ENCODE assay signal across 8 cellular contexts in the genomic region with DNA sequence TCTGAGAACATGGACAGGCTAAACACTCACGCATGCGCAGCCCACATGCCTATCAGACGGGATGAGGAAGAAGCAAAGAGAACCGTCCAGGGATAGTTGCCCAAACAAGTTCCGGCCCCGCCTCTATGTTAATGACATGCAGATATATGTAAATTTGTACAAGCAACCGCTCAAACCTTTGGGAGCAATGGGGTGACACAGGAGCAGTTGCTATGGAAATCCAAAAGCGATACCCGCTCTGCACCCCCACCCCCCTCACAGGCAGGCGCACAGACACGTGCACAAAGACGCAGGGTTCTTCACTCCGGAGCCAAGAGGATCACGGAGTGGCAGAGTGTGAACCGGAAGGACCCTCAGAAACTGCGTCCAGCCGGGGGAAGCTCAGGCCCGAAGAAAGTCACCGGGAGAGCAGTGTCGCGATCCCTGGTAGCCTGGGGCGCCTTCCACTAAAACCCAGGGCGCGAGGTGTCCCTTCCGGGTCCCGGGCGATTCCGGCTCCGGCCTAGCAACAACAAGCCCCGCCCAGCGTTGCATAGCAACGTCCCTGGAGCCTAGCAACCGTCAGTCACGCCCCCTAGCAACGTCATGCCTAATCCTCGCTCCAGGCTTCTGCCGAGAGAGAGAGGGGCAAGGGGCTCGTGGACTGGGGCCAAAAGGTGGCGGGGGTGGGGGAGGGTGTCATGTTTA. TPM values are rescaled to one million over a fixed set of nuclear protein-coding genes. Genes with fewer than 3 reads are reported as not detected.
DNase-seq lines count a peak whose midpoint lies in the region; ATAC-seq, FAIRE-seq and TF ChIP-seq lines count a peak whose summit lies in the region.

No MANE protein-coding gene starts in this region.

- H3K27ac ChIP-seq in A549 (peak overlapping the region; percentile 94 to 95), liver (ENCODE audit: low read depth in 1 of 2, low read length in 2 of 2) (peak overlapping the region; percentile 5 to 61)

- no peak for TF ChIP-seq RAD21 in A549 (conservative IDR thresholded peaks at IDR 0.05 in 1 of 2, IDR thresholded peaks at IDR 0.05 in 1 of 2)
- no peak for TF ChIP-seq RAD21 in liver (IDR thresholded peaks at IDR 0.05)

- CTCF ChIA-PET in A549 (lab: Yijun Ruan, JAX), result interaction anchor here (0.8 to 18.6 kb wide), 34 partner anchors 9 to 394 kb away, joined by 3 to 242 read pairs (median 6); a partner anchor contains a TSS

- H3K36me3 ChIP-seq in liver (ENCODE audit: control insufficient read depth in 4 of 4, insufficient read depth in 3 of 4, low read depth in 1 of 4, low read length in 3 of 4), result no peaks in the 10 kb centered on the region

- peak; percentile 78 to 81 for ATAC-seq in A549
- peak; percentile 45 for ATAC-seq in GM18520 (IDR thresholded peaks at IDR 0.05; ENCODE audit: unreplicated experiment)
- peak; percentile 40 for ATAC-seq in HG03108 (IDR thresholded peaks at IDR 0.05; ENCODE audit: unreplicated experiment)

- DNase-seq in A549 (ENCODE audit: low read depth in 1 of 2, low spot score in 1 of 2) (peak; percentile 84 to 91), NCI-H526 treated with DMSO at 0.1 percent for 48 hours (lab: John Stamatoyannopoulos, UW) (peak; percentile 86), dermis blood vessel endothelial cell (peak; percentile 93)
- peak; percentile 73 to 89 for DNase-seq in activated CD4-positive, alpha-beta T cell treated with anti-CD3 and anti-CD28 coated beads, Interleukin-2, amount 50 U/mL, for 24 hours (ENCODE audit: low read depth in 1 of 2, low spot score in 1 of 2)
- peak; percentile 94 to 95 for DNase-seq in stimulated activated CD4-positive, alpha-beta T cell treated with anti-CD3 and anti-CD28 coated beads, Interleukin-2, amount 100 ng/mL, for 48 hours

- no peak for FAIRE-seq in A549 (lab: Jason Lieb, UNC)

- peaks cover 13% of the 10 kb centered on the region for H3K4me1 ChIP-seq in A549
- peaks cover 0 to 12% (median 6%) of the 10 kb centered on the region in 4 donors for H3K4me1 ChIP-seq in liver (ENCODE audit: control insufficient read depth in 4 of 4, insufficient read depth in 4 of 4, low read length in 3 of 4)

- WGBS in A549 (ENCODE audit: missing lambda C conversion rate), result 7% methylated on average over 13 of the region's 39 CpGs
- WGBS in liver, result 8% methylated on average over 39 of the region's 39 CpGs

- H3K9ac ChIP-seq in liver (ENCODE audit: low read depth in 1 of 2, low read length in 2 of 2), result no peak overlapping the region

- H3K9me3 ChIP-seq in A549, result no peaks in the 10 kb centered on the region
- no peaks in the 10 kb centered on the region for H3K9me3 ChIP-seq in liver (ENCODE audit: control insufficient read depth in 4 of 4, low read length in 3 of 4)

- peak overlapping the region; percentile 86 for H3K4me2 ChIP-seq in A549

- TF ChIP-seq POLR2A in A549 (IDR thresholded peaks at IDR 0.05; ENCODE audit: low read length), result peak; percentile 40

- TF ChIP-seq EP300 in A549 (IDR thresholded peaks at IDR 0.05), result no peak

- H3K4me3 ChIP-seq in A549 (peak overlapping the region; percentile 69), liver (ENCODE audit: low read depth in 1 of 3, low read length in 3 of 3) (peak overlapping the region; percentile 30 to 63 (median 57))

- POLR2A ChIA-PET in A549 (lab: Yijun Ruan, JAX), result interaction anchor here (1.1 to 1.8 kb wide), 11 partner anchors 25 to 285 kb away, joined by 3 to 8 read pairs (median 4); a partner anchor contains a TSS

- TF ChIP-seq CTCF in A549 (IDR thresholded peaks at IDR 0.05) (no peak), liver (IDR thresholded peaks at IDR 0.05; ENCODE audit: low read depth, low read length, missing input control) (no peak)

- no peaks in the 10 kb centered on the region for H3K27me3 ChIP-seq in liver (ENCODE audit: control insufficient read depth in 4 of 4, insufficient read depth in 4 of 4, low read length in 3 of 4)

TF ChIP-seq in A549, 52 proteins besides CTCF, POLR2A, EP300 and RAD21:
- TF ChIP-seq PHF8 (IDR thresholded peaks at IDR 0.05; ENCODE audit: borderline replicate concordance, low read depth), result peak; percentile 62; the same call in 1 of the 2 replicates
- TF ChIP-seq TP53 (CRISPR knock-in tag; IDR thresholded peaks at IDR 0.05), result 0 out of 2 replicates have a peak, but pooled peaks have one; percentile 16
- TF ChIP-seq MAFK (IDR thresholded peaks at IDR 0.05; ENCODE audit: partially characterized antibody), result no peak
- TF ChIP-seq RFX5 (IDR thresholded peaks at IDR 0.05), result peak; percentile 76
- TF ChIP-seq, protein P1, sequence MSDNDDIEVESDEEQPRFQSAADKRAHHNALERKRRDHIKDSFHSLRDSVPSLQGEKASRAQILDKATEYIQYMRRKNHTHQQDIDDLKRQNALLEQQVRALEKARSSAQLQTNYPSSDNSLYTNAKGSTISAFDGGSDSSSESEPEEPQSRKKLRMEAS (IDR thresholded peaks at IDR 0.05), result peak; percentile 74
- no peak for TF ChIP-seq HOXB5 (CRISPR knock-in tag; IDR thresholded peaks at IDR 0.05)

TF ChIP-seq in liver, 16 proteins besides CTCF, POLR2A, EP300 and RAD21:
- no peak for TF ChIP-seq FOXA2 (IDR thresholded peaks at IDR 0.05)
- no peak for TF ChIP-seq NR2F2 (IDR thresholded peaks at IDR 0.05)
- TF ChIP-seq GABPA (IDR thresholded peaks at IDR 0.05 in 1 of 2, conservative IDR thresholded peaks at IDR 0.05 in 1 of 2), result peak in 1 of 2 donors; percentile 69
- TF ChIP-seq SP1 (IDR thresholded peaks at IDR 0.05), result no peak

RNA-seq across cellular contexts. Expression of a gene that starts 24.1 kb away (rescaled TPM):
- polyA plus RNA-seq in A549 (2011; rRNA removed) (2.3 and 2.7 TPM in 2 replicates), A549 (2017; fragmentation: RNase III; extraction: RNeasy Plus Mini Kit Qiagen cat#74134 plus additional on column Dnase treatment) (6.3 to 7.0 TPM (median 6.6 TPM) in 3 replicates), liver (under 1 TPM in 1 of 2 donors, not detected in 1; 0.05 TPM)
- 6.5 and 9.5 TPM in 2 replicates for polyA plus RNA-seq in A549 (2012; cell fraction: cytosol; rRNA removed)
- 28.3 and 34.0 TPM in 2 replicates for polyA plus RNA-seq in A549 (2012; cell fraction: nucleus; rRNA removed)
- 2.5 and 3.3 TPM in 2 replicates for polyA minus RNA-seq in A549 (2011; rRNA and poly(A)+ RNA removed)
- total RNA-seq in dermis blood vessel endothelial cell (0.17 and 0.28 TPM in 2 replicates), liver (under 1 TPM; under 0.01 to 0.05 TPM)

RNA-seq across cellular contexts. Expression of a gene that starts 27.5 kb away (rescaled TPM):
- polyA plus RNA-seq in A549 (2011; rRNA removed), result 0.98 and 1.2 TPM in 2 replicates
- polyA plus RNA-seq in A549 (2012; cell fraction: cytosol; rRNA removed), result 1.2 and 2.4 TPM in 2 replicates
- 5.9 and 7.2 TPM in 2 replicates for polyA plus RNA-seq in A549 (2012; cell fraction: nucleus; rRNA removed)
- 4.8 to 6.4 TPM (median 5.5 TPM) in 3 replicates for polyA plus RNA-seq in A549 (2017; fragmentation: RNase III; extraction: RNeasy Plus Mini Kit Qiagen cat#74134 plus additional on column Dnase treatment)
- polyA minus RNA-seq in A549 (2011; rRNA and poly(A)+ RNA removed), result 1.7 and 1.8 TPM in 2 replicates
- 2.0 and 11.4 TPM in 2 replicates for total RNA-seq in dermis blood vessel endothelial cell
- total RNA-seq in liver, result under 1 TPM; under 0.01 to 0.19 TPM
- under 1 TPM in 1 of 2 donors, not detected in 1; 0.12 TPM for polyA plus RNA-seq in liver

Comparison
In these comparisons a context has a peak if more than half of its experiments do, and no peak if none do; other contexts are left out.
1. Peak in every context shown above with its lines: DNase-seq, ATAC-seq, H3K4me3 ChIP-seq and H3K27ac ChIP-seq.